Comparison of ENCODE assay signal across 11 cellular contexts in genomic region chr2:27122791-27123190, GRCh38. TPM values are rescaled to one million over a fixed set of nuclear protein-coding genes. Genes with fewer than 3 reads are reported as not detected.
DNase-seq lines count a peak whose midpoint lies in the region; ATAC-seq and TF ChIP-seq lines count a peak whose summit lies in the region.
"Had no signal": no experiment of that assay in that cellular context is flagged by ENCODE, and none has a peak within 500 bp of the region (broad histone marks: within the 10 kb centered on the region; RNA-seq: fewer than 3 reads in every experiment).

No MANE protein-coding gene starts in this region.

- H3K36me3 Mint-ChIP-seq in MCF 10A (ENCODE audit: insufficient read depth, unreplicated experiment): no peaks in the 10 kb centered on the region
- no peaks in the 10 kb centered on the region for H3K36me3 Mint-ChIP-seq in activated T-helper 1 cell treated with anti-CD3 and anti-CD28 coated beads, Interleukin-12 subunit alpha, Interleukin-12 subunit beta, Interleukin-2, Interleukin-4 antibody, amounts not matched to agents 30 ng/mL and 10 ng/mL and 1 ng/mL, durations not matched to agents 14 hours and 24 hours and 36 hours (ENCODE audit: low read depth)
- no peaks in the 10 kb centered on the region for H3K36me3 Mint-ChIP-seq in mesothelial cell of epicardium

- no peaks in the 10 kb centered on the region for H3K36me3 ChIP-seq in breast epithelium
- H3K36me3 ChIP-seq in thoracic aorta: no peaks in the 10 kb centered on the region
- H3K36me3 ChIP-seq: BLaER1 treated with 17β-estradiol and CSF1 and Interleukin-3, amounts not matched to agents 10 nM and 100 nM had no signal

- BruUV-seq in MCF 10A (replicated peaks; lab: Mats Ljungman, UMichigan): no TSS peak

- intact Hi-C loops in breast epithelium (cut with DNase I; ENCODE audit: low total_unique reads) (no loop called here), MCF 10A (cut with micrococcal nuclease) (no loop called here)
- intact Hi-C loops in activated T-helper 1 cell treated with anti-CD3 and anti-CD28 coated beads, Interleukin-12 subunit alpha, Interleukin-12 subunit beta, Interleukin-2, Interleukin-4 antibody, amounts not matched to agents 30 ng/mL and 10 ng/mL and 1 ng/mL, durations not matched to agents 14 hours and 24 hours and 36 hours (cut with micrococcal nuclease): loop anchor here (1.0 to 2.0 kb wide), 3 partner anchors 12 to 94 kb away; partner anchors contain the start of genes CAD and PREB

- H3K27me3 Mint-ChIP-seq in MCF 10A (ENCODE audit: insufficient read depth, unreplicated experiment): peaks cover 26% of the 10 kb centered on the region
- peaks cover 35% of the 10 kb centered on the region for H3K27me3 Mint-ChIP-seq in activated T-helper 1 cell treated with anti-CD3 and anti-CD28 coated beads, Interleukin-12 subunit alpha, Interleukin-12 subunit beta, Interleukin-2, Interleukin-4 antibody, amounts not matched to agents 30 ng/mL and 10 ng/mL and 1 ng/mL, durations not matched to agents 14 hours and 24 hours and 36 hours (ENCODE audit: insufficient read depth)
- peaks cover 59% of the 10 kb centered on the region for H3K27me3 Mint-ChIP-seq in mesothelial cell of epicardium (ENCODE audit: low read depth)

- H3K27me3 ChIP-seq in breast epithelium: peaks cover 0 to 11% of the 10 kb centered on the region in 2 donors
- H3K27me3 ChIP-seq in thoracic aorta (replicated peaks; ENCODE audit: insufficient read depth): no peaks in the 10 kb centered on the region

- POLR2A ChIA-PET in MCF 10A (lab: Yijun Ruan, JAX): no interaction called here

- H3K27ac Mint-ChIP-seq in MCF 10A (ENCODE audit: low read depth, unreplicated experiment) (no peak overlapping the region), mesothelial cell of epicardium (no peak overlapping the region)
- peak overlapping the region; percentile 27 for H3K27ac Mint-ChIP-seq in activated T-helper 1 cell treated with anti-CD3 and anti-CD28 coated beads, Interleukin-12 subunit alpha, Interleukin-12 subunit beta, Interleukin-2, Interleukin-4 antibody, amounts not matched to agents 30 ng/mL and 10 ng/mL and 1 ng/mL, durations not matched to agents 14 hours and 24 hours and 36 hours

- H3K4me3 ChIP-seq in breast epithelium (peak overlapping the region in 2 of 3 donors; percentile 57 to 69), thoracic aorta (peak overlapping the region; percentile 87)
- H3K4me3 ChIP-seq: BLaER1 treated with 17β-estradiol and CSF1 and Interleukin-3, amounts not matched to agents 10 nM and 100 nM had no signal

- H3K4me1 ChIP-seq in breast epithelium (peaks cover 0 to 8% of the 10 kb centered on the region in 2 donors), thoracic aorta (ENCODE audit: control insufficient read depth in 1 of 2, low read depth in 2 of 2) (peaks cover 9 to 15% of the 10 kb centered on the region in 2 donors)

- no peak for TF ChIP-seq POLR2A in breast epithelium (IDR thresholded peaks at IDR 0.05)

- H3K4me1 Mint-ChIP-seq in MCF 10A (ENCODE audit: insufficient read depth, unreplicated experiment) (no peaks in the 10 kb centered on the region), mesothelial cell of epicardium (peaks cover 7% of the 10 kb centered on the region)
- H3K4me1 Mint-ChIP-seq in activated T-helper 1 cell treated with anti-CD3 and anti-CD28 coated beads, Interleukin-12 subunit alpha, Interleukin-12 subunit beta, Interleukin-2, Interleukin-4 antibody, amounts not matched to agents 30 ng/mL and 10 ng/mL and 1 ng/mL, durations not matched to agents 14 hours and 24 hours and 36 hours (ENCODE audit: low read depth): peaks cover 18% of the 10 kb centered on the region

- DNase-seq in breast epithelium (ENCODE audit: low spot score in 2 of 2) (no peak), MCF 10A (ENCODE audit: unreplicated experiment) (no peak), mesothelial cell of epicardium (ENCODE audit: low spot score in 2 of 2, unreplicated experiment in 2 of 2) (no peak), thoracic aorta (ENCODE audit: low spot score) (no peak), activated gamma-delta T cell treated with Interleukin-2 at 50 U/mL for 16 hours (no peak), GM03348 (ENCODE audit: low spot score) (no peak), cerebellar cortex (ENCODE audit: low spot score) (no peak)
- no peak for DNase-seq in activated T-helper 1 cell treated with anti-CD3 and anti-CD28 coated beads, Interleukin-12 subunit alpha, Interleukin-12 subunit beta, Interleukin-2, Interleukin-4 antibody, amounts not matched to agents 30 ng/mL and 10 ng/mL and 1 ng/mL, durations not matched to agents 14 hours and 24 hours and 36 hours (ENCODE audit: low spot score)
- DNase-seq: NCI-H2029 treated with DMSO at 0.1 percent for 48 hours had no signal

- H3K4me3 Mint-ChIP-seq in MCF 10A (ENCODE audit: unreplicated experiment) (no peak overlapping the region), mesothelial cell of epicardium (peak overlapping the region; percentile 83)
- peak overlapping the region; percentile 88 for H3K4me3 Mint-ChIP-seq in activated T-helper 1 cell treated with anti-CD3 and anti-CD28 coated beads, Interleukin-12 subunit alpha, Interleukin-12 subunit beta, Interleukin-2, Interleukin-4 antibody, amounts not matched to agents 30 ng/mL and 10 ng/mL and 1 ng/mL, durations not matched to agents 14 hours and 24 hours and 36 hours

- no peak for ATAC-seq in thoracic aorta (ENCODE audit: insufficient number of reproducible peaks, low FRiP score, low read depth)

- H3K9me3 ChIP-seq in breast epithelium (no peaks in the 10 kb centered on the region), thoracic aorta (no peaks in the 10 kb centered on the region)
- H3K9me3 ChIP-seq: BLaER1 treated with 17β-estradiol and CSF1 and Interleukin-3, amounts not matched to agents 10 nM and 100 nM; body of pancreas had no signal

- H3K27ac ChIP-seq in breast epithelium (peak overlapping the region in 1 of 2 donors; percentile 29), thoracic aorta (no peak overlapping the region)
- H3K27ac ChIP-seq: BLaER1 treated with 17β-estradiol and CSF1 and Interleukin-3, amounts not matched to agents 10 nM and 100 nM; body of pancreas had no signal

- H3K9me3 Mint-ChIP-seq in MCF 10A (ENCODE audit: unreplicated experiment) (no peaks in the 10 kb centered on the region), mesothelial cell of epicardium (no peaks in the 10 kb centered on the region)
- H3K9me3 Mint-ChIP-seq in activated T-helper 1 cell treated with anti-CD3 and anti-CD28 coated beads, Interleukin-12 subunit alpha, Interleukin-12 subunit beta, Interleukin-2, Interleukin-4 antibody, amounts not matched to agents 30 ng/mL and 10 ng/mL and 1 ng/mL, durations not matched to agents 14 hours and 24 hours and 36 hours: no peaks in the 10 kb centered on the region

- TF ChIP-seq CTCF in breast epithelium (IDR thresholded peaks at IDR 0.05): no peak
- TF ChIP-seq CTCF in MCF 10A (IDR thresholded peaks at IDR 0.05; ENCODE audit: unreplicated experiment): no peak
- no peak for TF ChIP-seq CTCF in mesothelial cell of epicardium (IDR thresholded peaks at IDR 0.05; ENCODE audit: unreplicated experiment)
- TF ChIP-seq CTCF in thoracic aorta (IDR thresholded peaks at IDR 0.05): no peak

- CTCF ChIA-PET in MCF 10A (lab: Yijun Ruan, JAX): interaction anchor here (1.1 kb wide), 1 partner anchor 11 kb away, joined by 4 read pairs; no protein-coding TSS in a partner anchor

RNA-seq across cellular contexts. Expression of gene ABHD1, which starts 0.8 kb away (rescaled TPM):
- under 1 TPM in 2 of 3 donors, not detected in 1; 0.29 to 0.80 TPM for total RNA-seq in breast epithelium
- total RNA-seq in MCF 10A (2022): not detected in 2 replicates
- 0.34 and 0.96 TPM in 2 replicates for total RNA-seq in activated T-helper 1 cell treated with anti-CD3 and anti-CD28 coated beads, Interleukin-12 subunit alpha, Interleukin-12 subunit beta, Interleukin-2, Interleukin-4 antibody, amounts not matched to agents 30 ng/mL and 10 ng/mL and 1 ng/mL, durations not matched to agents 14 hours and 24 hours and 36 hours
- total RNA-seq in mesothelial cell of epicardium: 0.95 to 1.5 TPM (median 0.99 TPM) in 3 replicates
- under 1 TPM in 1 of 2 donors, not detected in 1; 0.27 TPM for total RNA-seq in thoracic aorta

RNA-seq across cellular contexts. Expression of gene CGREF1, which starts 3.9 kb away (rescaled TPM):
- 10 to 100 TPM in 1 of 3 donors, 1 to 10 TPM in 2; 3.2 to 16.4 (median 3.4) TPM for total RNA-seq in breast epithelium
- 10.9 and 12.9 TPM in 2 replicates for total RNA-seq in MCF 10A (2022)
- total RNA-seq in activated T-helper 1 cell treated with anti-CD3 and anti-CD28 coated beads, Interleukin-12 subunit alpha, Interleukin-12 subunit beta, Interleukin-2, Interleukin-4 antibody, amounts not matched to agents 30 ng/mL and 10 ng/mL and 1 ng/mL, durations not matched to agents 14 hours and 24 hours and 36 hours: 12.9 and 18.0 TPM in 2 replicates
- 1.5 to 3.0 TPM (median 1.8 TPM) in 3 replicates for total RNA-seq in mesothelial cell of epicardium
- 10 to 100 TPM; 18.8 to 19.8 TPM for total RNA-seq in thoracic aorta

RNA-seq across cellular contexts. Expression of gene PREB, which starts 11.6 kb away (rescaled TPM):
- total RNA-seq in breast epithelium (100 to 1,000 TPM in 1 of 3 donors, 10 to 100 TPM in 2; 51.5 to 113 (median 69.4) TPM), MCF 10A (2022) (55.1 and 68.5 TPM in 2 replicates), mesothelial cell of epicardium (38.9 to 42.5 TPM (median 41.6 TPM) in 3 replicates), thoracic aorta (10 to 100 TPM; 64.3 to 92.3 TPM)
- total RNA-seq in activated T-helper 1 cell treated with anti-CD3 and anti-CD28 coated beads, Interleukin-12 subunit alpha, Interleukin-12 subunit beta, Interleukin-2, Interleukin-4 antibody, amounts not matched to agents 30 ng/mL and 10 ng/mL and 1 ng/mL, durations not matched to agents 14 hours and 24 hours and 36 hours: 95.9 and 97.1 TPM in 2 replicates

RNA-seq across cellular contexts. Expression of gene PRR30, which starts 16.4 kb away (rescaled TPM):
- not detected for total RNA-seq in breast epithelium
- total RNA-seq in MCF 10A (2022): not detected in 2 replicates
- not detected in 2 replicates for total RNA-seq in activated T-helper 1 cell treated with anti-CD3 and anti-CD28 coated beads, Interleukin-12 subunit alpha, Interleukin-12 subunit beta, Interleukin-2, Interleukin-4 antibody, amounts not matched to agents 30 ng/mL and 10 ng/mL and 1 ng/mL, durations not matched to agents 14 hours and 24 hours and 36 hours
- total RNA-seq in mesothelial cell of epicardium: not detected in 3 replicates
- not detected for total RNA-seq in thoracic aorta
- total RNA-seq: body of pancreas had no signal

RNA-seq across cellular contexts. Expression of gene TCF23, which starts 26.0 kb away (rescaled TPM):
- total RNA-seq in breast epithelium: not detected
- total RNA-seq in MCF 10A (2022): not detected in 2 replicates
- not detected in 2 replicates for total RNA-seq in activated T-helper 1 cell treated with anti-CD3 and anti-CD28 coated beads, Interleukin-12 subunit alpha, Interleukin-12 subunit beta, Interleukin-2, Interleukin-4 antibody, amounts not matched to agents 30 ng/mL and 10 ng/mL and 1 ng/mL, durations not matched to agents 14 hours and 24 hours and 36 hours
- 0.04 TPM in 1 of 3 replicates, not detected in the others for total RNA-seq in mesothelial cell of epicardium
- total RNA-seq in thoracic aorta: not detected
